1 cellular context compared by ENCODE assay signal in the genomic region with DNA sequence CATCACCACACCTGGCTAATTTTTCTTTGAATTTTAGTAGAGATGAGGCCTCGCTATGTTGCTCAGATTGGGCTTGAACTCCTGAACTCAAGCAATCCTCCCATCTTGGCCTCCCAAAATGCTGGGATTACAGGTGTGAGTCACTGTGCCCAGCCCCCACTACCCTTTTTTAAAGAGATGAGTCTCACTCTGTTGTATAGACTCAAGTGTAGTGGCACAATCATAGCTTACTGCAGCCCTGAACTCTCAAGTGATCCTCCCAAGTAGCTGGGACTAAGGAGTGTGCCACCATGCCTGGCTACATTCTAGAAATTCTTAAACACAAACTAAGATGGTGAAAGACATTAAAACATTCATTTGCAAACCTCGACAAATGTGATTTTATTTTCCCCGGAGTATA.
TF ChIP-seq lines count a peak whose summit lies in the region.

No MANE protein-coding gene starts in this region.

TF ChIP-seq in GM23338, 12 proteins besides CTCF, POLR2A, EP300 and RAD21:
- TF ChIP-seq POLR2AphosphoS5 (IDR thresholded peaks at IDR 0.05; ENCODE audit: low read depth) (no peak), JUNB (IDR thresholded peaks at IDR 0.05; ENCODE audit: unreplicated experiment) (no peak), REST (IDR thresholded peaks at IDR 0.05; ENCODE audit: unreplicated experiment) (no peak), ZNF114 (CRISPR knock-in tag; IDR thresholded peaks at IDR 0.05) (no peak), ETS1 (IDR thresholded peaks at IDR 0.05) (no peak), CREB1 (CRISPR knock-in tag; IDR thresholded peaks at IDR 0.05; ENCODE audit: low read depth) (no peak)
- TF ChIP-seq, protein P1, sequence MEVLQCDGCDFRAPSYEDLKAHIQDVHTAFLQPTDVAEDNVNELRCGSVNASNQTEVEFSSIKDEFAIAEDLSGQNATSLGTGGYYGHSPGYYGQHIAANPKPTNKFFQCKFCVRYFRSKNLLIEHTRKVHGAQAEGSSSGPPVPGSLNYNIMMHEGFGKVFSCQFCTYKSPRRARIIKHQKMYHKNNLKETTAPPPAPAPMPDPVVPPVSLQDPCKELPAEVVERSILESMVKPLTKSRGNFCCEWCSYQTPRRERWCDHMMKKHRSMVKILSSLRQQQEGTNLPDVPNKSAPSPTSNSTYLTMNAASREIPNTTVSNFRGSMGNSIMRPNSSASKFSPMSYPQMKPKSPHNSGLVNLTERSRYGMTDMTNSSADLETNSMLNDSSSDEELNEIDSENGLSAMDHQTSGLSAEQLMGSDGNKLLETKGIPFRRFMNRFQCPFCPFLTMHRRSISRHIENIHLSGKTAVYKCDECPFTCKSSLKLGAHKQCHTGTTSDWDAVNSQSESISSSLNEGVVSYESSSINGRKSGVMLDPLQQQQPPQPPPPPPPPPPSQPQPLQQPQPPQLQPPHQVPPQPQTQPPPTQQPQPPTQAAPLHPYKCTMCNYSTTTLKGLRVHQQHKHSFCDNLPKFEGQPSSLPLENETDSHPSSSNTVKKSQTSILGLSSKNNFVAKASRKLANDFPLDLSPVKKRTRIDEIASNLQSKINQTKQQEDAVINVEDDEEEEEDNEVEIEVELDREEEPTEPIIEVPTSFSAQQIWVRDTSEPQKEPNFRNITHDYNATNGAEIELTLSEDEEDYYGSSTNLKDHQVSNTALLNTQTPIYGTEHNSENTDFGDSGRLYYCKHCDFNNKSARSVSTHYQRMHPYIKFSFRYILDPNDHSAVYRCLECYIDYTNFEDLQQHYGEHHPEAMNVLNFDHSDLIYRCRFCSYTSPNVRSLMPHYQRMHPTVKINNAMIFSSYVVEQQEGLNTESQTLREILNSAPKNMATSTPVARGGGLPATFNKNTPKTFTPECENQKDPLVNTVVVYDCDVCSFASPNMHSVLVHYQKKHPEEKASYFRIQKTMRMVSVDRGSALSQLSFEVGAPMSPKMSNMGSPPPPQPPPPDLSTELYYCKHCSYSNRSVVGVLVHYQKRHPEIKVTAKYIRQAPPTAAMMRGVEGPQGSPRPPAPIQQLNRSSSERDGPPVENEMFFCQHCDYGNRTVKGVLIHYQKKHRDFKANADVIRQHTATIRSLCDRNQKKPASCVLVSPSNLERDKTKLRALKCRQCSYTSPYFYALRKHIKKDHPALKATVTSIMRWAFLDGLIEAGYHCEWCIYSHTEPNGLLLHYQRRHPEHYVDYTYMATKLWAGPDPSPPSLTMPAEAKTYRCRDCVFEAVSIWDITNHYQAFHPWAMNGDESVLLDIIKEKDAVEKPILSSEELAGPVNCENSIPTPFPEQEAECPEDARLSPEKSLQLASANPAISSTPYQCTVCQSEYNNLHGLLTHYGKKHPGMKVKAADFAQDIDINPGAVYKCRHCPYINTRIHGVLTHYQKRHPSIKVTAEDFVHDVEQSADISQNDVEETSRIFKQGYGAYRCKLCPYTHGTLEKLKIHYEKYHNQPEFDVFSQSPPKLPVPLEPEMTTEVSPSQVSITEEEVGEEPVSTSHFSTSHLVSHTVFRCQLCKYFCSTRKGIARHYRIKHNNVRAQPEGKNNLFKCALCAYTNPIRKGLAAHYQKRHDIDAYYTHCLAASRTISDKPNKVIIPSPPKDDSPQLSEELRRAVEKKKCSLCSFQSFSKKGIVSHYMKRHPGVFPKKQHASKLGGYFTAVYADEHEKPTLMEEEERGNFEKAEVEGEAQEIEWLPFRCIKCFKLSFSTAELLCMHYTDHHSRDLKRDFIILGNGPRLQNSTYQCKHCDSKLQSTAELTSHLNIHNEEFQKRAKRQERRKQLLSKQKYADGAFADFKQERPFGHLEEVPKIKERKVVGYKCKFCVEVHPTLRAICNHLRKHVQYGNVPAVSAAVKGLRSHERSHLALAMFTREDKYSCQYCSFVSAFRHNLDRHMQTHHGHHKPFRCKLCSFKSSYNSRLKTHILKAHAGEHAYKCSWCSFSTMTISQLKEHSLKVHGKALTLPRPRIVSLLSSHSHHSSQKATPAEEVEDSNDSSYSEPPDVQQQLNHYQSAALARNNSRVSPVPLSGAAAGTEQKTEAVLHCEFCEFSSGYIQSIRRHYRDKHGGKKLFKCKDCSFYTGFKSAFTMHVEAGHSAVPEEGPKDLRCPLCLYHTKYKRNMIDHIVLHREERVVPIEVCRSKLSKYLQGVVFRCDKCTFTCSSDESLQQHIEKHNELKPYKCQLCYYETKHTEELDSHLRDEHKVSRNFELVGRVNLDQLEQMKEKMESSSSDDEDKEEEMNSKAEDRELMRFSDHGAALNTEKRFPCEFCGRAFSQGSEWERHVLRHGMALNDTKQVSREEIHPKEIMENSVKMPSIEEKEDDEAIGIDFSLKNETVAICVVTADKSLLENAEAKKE (CRISPR knock-in tag; IDR thresholded peaks at IDR 0.05), result no peak
